In the genomic region with DNA sequence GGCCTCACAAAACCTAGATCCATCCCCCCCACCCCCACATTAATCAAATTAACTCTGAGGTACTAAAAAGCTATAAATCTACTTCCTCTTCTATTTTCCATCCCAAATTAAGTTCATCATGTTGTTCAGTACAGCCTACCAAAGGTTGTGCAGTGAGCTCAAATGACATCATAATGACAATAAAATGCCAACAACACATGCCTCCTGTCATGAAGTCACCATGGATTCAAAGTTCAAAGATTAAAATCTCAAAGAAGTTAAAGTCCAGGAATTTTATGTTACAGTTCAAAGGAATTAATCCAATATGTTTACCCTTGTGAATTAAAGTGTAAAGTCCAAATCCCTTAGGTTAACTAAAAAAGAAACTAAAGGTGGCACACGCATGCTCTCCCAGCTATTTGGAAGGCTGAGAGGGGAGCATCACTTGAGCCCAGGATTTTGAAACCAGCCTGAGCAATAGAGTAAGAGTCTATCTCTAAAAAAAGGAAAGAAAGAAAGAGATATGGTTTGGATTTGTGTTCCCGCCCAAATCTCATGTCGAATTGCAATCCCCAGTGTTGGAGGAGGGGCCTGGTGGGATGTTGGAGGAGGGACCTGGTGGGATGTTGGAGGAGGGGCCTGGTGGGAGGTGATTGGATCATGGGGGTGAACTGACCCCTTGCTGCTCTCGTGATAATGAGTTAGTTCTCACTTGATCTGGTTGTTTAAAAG, we compare ENCODE assay signal across 1 cellular context.
A peak's percentile ranks its signal among the peaks of the same experiment; 100 is the strongest.
TF ChIP-seq lines count a peak whose summit lies in the region.

No MANE protein-coding gene starts in this region.

TF ChIP-seq in H1, 55 proteins besides CTCF, POLR2A, EP300 and RAD21:
- no peak for TF ChIP-seq KDM1A (IDR thresholded peaks at IDR 0.05; ENCODE audit: borderline replicate concordance, low read length)
- TF ChIP-seq TAF7 (optimal IDR thresholded peaks at IDR 0.05; ENCODE audit: borderline replicate concordance, low read depth, low read length) = no peak
- peak; percentile 82 for TF ChIP-seq E2F6 (IDR thresholded peaks at IDR 0.05)
- TF ChIP-seq MAX (IDR thresholded peaks at IDR 0.05) = 0 out of 2 replicates have a peak, but pooled peaks have one; percentile 8
- no peak for TF ChIP-seq FOSL1 (IDR thresholded peaks at IDR 0.05; ENCODE audit: insufficient read depth, low read depth, low read length)
- TF ChIP-seq, protein P1, sequence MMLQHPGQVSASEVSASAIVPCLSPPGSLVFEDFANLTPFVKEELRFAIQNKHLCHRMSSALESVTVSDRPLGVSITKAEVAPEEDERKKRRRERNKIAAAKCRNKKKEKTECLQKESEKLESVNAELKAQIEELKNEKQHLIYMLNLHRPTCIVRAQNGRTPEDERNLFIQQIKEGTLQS (IDR thresholded peaks at IDR 0.05; ENCODE audit: insufficient read depth, low read depth, low read length) = no peak
- no peak for TF ChIP-seq CBX8 (IDR thresholded peaks at IDR 0.05; ENCODE audit: borderline replicate concordance, low read depth, low read length)
- TF ChIP-seq CHD7 (IDR thresholded peaks at IDR 0.05; ENCODE audit: insufficient replicate concordance, low read length) = no peak
- TF ChIP-seq SP2 (IDR thresholded peaks at IDR 0.05; ENCODE audit: low read length) = no peak
TF ChIP-seq in H1: peak in this region for 2.
